Comparison of ENCODE assay signal across 1 cellular context in the genomic region with DNA sequence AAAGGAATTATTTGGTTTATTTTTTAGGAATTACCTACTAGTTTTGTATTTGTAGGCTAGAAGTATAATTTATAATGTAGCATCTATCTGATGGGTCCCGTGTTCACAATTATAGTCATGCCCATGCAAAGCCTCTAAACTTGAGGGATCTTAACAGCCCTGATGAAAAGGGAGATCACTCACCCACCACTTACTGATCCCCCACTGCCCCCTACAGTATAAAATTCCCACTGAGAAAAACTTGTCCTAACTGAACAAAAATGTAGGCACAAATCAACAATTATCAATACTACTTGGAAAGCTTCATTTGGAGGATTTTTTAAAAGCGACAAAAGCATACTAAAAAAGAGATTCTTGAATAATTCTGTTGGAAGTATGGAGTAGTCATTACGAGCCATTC.
TF ChIP-seq lines count a peak whose summit lies in the region.

No MANE protein-coding gene starts in this region.

TF ChIP-seq in GM23338, 12 proteins besides CTCF, POLR2A, EP300 and RAD21 (continued from another document):
- TF ChIP-seq, protein P1, sequence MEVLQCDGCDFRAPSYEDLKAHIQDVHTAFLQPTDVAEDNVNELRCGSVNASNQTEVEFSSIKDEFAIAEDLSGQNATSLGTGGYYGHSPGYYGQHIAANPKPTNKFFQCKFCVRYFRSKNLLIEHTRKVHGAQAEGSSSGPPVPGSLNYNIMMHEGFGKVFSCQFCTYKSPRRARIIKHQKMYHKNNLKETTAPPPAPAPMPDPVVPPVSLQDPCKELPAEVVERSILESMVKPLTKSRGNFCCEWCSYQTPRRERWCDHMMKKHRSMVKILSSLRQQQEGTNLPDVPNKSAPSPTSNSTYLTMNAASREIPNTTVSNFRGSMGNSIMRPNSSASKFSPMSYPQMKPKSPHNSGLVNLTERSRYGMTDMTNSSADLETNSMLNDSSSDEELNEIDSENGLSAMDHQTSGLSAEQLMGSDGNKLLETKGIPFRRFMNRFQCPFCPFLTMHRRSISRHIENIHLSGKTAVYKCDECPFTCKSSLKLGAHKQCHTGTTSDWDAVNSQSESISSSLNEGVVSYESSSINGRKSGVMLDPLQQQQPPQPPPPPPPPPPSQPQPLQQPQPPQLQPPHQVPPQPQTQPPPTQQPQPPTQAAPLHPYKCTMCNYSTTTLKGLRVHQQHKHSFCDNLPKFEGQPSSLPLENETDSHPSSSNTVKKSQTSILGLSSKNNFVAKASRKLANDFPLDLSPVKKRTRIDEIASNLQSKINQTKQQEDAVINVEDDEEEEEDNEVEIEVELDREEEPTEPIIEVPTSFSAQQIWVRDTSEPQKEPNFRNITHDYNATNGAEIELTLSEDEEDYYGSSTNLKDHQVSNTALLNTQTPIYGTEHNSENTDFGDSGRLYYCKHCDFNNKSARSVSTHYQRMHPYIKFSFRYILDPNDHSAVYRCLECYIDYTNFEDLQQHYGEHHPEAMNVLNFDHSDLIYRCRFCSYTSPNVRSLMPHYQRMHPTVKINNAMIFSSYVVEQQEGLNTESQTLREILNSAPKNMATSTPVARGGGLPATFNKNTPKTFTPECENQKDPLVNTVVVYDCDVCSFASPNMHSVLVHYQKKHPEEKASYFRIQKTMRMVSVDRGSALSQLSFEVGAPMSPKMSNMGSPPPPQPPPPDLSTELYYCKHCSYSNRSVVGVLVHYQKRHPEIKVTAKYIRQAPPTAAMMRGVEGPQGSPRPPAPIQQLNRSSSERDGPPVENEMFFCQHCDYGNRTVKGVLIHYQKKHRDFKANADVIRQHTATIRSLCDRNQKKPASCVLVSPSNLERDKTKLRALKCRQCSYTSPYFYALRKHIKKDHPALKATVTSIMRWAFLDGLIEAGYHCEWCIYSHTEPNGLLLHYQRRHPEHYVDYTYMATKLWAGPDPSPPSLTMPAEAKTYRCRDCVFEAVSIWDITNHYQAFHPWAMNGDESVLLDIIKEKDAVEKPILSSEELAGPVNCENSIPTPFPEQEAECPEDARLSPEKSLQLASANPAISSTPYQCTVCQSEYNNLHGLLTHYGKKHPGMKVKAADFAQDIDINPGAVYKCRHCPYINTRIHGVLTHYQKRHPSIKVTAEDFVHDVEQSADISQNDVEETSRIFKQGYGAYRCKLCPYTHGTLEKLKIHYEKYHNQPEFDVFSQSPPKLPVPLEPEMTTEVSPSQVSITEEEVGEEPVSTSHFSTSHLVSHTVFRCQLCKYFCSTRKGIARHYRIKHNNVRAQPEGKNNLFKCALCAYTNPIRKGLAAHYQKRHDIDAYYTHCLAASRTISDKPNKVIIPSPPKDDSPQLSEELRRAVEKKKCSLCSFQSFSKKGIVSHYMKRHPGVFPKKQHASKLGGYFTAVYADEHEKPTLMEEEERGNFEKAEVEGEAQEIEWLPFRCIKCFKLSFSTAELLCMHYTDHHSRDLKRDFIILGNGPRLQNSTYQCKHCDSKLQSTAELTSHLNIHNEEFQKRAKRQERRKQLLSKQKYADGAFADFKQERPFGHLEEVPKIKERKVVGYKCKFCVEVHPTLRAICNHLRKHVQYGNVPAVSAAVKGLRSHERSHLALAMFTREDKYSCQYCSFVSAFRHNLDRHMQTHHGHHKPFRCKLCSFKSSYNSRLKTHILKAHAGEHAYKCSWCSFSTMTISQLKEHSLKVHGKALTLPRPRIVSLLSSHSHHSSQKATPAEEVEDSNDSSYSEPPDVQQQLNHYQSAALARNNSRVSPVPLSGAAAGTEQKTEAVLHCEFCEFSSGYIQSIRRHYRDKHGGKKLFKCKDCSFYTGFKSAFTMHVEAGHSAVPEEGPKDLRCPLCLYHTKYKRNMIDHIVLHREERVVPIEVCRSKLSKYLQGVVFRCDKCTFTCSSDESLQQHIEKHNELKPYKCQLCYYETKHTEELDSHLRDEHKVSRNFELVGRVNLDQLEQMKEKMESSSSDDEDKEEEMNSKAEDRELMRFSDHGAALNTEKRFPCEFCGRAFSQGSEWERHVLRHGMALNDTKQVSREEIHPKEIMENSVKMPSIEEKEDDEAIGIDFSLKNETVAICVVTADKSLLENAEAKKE (CRISPR knock-in tag; IDR thresholded peaks at IDR 0.05), result no peak
- TF ChIP-seq NANOG (IDR thresholded peaks at IDR 0.05; ENCODE audit: borderline replicate concordance) (no peak), ZNF331 (CRISPR knock-in tag; IDR thresholded peaks at IDR 0.05; ENCODE audit: low read depth) (no peak)
